ENCODE assay signal across 1 cellular context in genomic region chr9:69190086-69190865, GRCh38.
TF ChIP-seq lines count a peak whose summit lies in the region.

No MANE protein-coding gene starts in this region.

TF ChIP-seq in HepG2, 621 proteins besides CTCF, POLR2A, EP300 and RAD21 (continued from another document and continues in another):
- TF ChIP-seq ZBTB49 (CRISPR knock-in tag; IDR thresholded peaks at IDR 0.05; ENCODE audit: borderline replicate concordance) (no peak), ZNF7 (CRISPR knock-in tag; IDR thresholded peaks at IDR 0.05) (no peak), MYPOP (CRISPR knock-in tag; IDR thresholded peaks at IDR 0.05) (no peak; the same call in 1 of the 2 replicates), DRAP1 (CRISPR knock-in tag; IDR thresholded peaks at IDR 0.05) (no peak), SMC3 (IDR thresholded peaks at IDR 0.05; ENCODE audit: low read length) (no peak), ZNF570 (CRISPR knock-in tag; IDR thresholded peaks at IDR 0.05; ENCODE audit: borderline replicate concordance) (no peak), ZNF432 (CRISPR knock-in tag; IDR thresholded peaks at IDR 0.05; ENCODE audit: borderline replicate concordance) (no peak), ZNF547 (CRISPR knock-in tag; IDR thresholded peaks at IDR 0.05) (no peak), ETV6 (CRISPR knock-in tag; conservative IDR thresholded peaks at IDR 0.05) (no peak), ATM (IDR thresholded peaks at IDR 0.05; ENCODE audit: borderline replicate concordance) (no peak), FOXP4 (CRISPR knock-in tag; IDR thresholded peaks at IDR 0.05) (peak; percentile 95), NR2C2 (CRISPR knock-in tag; IDR thresholded peaks at IDR 0.05; ENCODE audit: borderline replicate concordance) (peak; percentile 72; the same call in 1 of the 2 replicates), ZNF839 (CRISPR knock-in tag; IDR thresholded peaks at IDR 0.05; ENCODE audit: borderline replicate concordance) (no peak), NBN (conservative IDR thresholded peaks at IDR 0.05) (no peak), JARID2 (CRISPR knock-in tag; IDR thresholded peaks at IDR 0.05; ENCODE audit: insufficient replicate concordance) (no peak), ZNF792 (CRISPR knock-in tag; IDR thresholded peaks at IDR 0.05) (no peak), PHF5A (CRISPR knock-in tag; IDR thresholded peaks at IDR 0.05; ENCODE audit: low read depth, unreplicated experiment) (no peak), ZNF251 (CRISPR knock-in tag; IDR thresholded peaks at IDR 0.05) (no peak), ZFP90 (CRISPR knock-in tag; IDR thresholded peaks at IDR 0.05; ENCODE audit: borderline replicate concordance) (no peak), ZBTB42 (CRISPR knock-in tag; IDR thresholded peaks at IDR 0.05) (no peak), NFYB (CRISPR knock-in tag; IDR thresholded peaks at IDR 0.05) (no peak), KDM6A (CRISPR knock-in tag; IDR thresholded peaks at IDR 0.05; ENCODE audit: low read depth) (peak; percentile 55; the same call in 1 of the 2 replicates), ZNF501 (CRISPR knock-in tag; IDR thresholded peaks at IDR 0.05) (no peak), CREM (IDR thresholded peaks at IDR 0.05) (peak; percentile 90), CREM (CRISPR knock-in tag; IDR thresholded peaks at IDR 0.05) (no peak), AGO1 (IDR thresholded peaks at IDR 0.05; ENCODE audit: low read depth, low read length, poor library complexity, severe bottlenecking) (no peak), ZNF33B (CRISPR knock-in tag; IDR thresholded peaks at IDR 0.05) (no peak), NR2F6 (IDR thresholded peaks at IDR 0.05) (peak; percentile 95), NR2F6 (CRISPR knock-in tag; IDR thresholded peaks at IDR 0.05) (peak; percentile 93), MAFK (conservative IDR thresholded peaks at IDR 0.05 in 1 of 2, IDR thresholded peaks at IDR 0.05 in 1 of 2; ENCODE audit: low read length in 2 of 2) (no peak; a peak in 1 of 4 replicates), PAXIP1 (CRISPR knock-in tag; conservative IDR thresholded peaks at IDR 0.05) (peak; percentile 87), SKIL (CRISPR knock-in tag; IDR thresholded peaks at IDR 0.05; ENCODE audit: borderline replicate concordance) (0 out of 2 replicates have a peak, but pooled peaks have one; percentile 28), ZNF629 (CRISPR knock-in tag; conservative IDR thresholded peaks at IDR 0.05) (no peak), ZNF367 (CRISPR knock-in tag; IDR thresholded peaks at IDR 0.05; ENCODE audit: borderline replicate concordance) (no peak), HDAC1 (CRISPR knock-in tag; IDR thresholded peaks at IDR 0.05) (peak; percentile 80), GTF3A (CRISPR knock-in tag; conservative IDR thresholded peaks at IDR 0.05) (no peak), ZNF232 (CRISPR knock-in tag; IDR thresholded peaks at IDR 0.05; ENCODE audit: borderline replicate concordance) (no peak), HOXA3 (CRISPR knock-in tag; IDR thresholded peaks at IDR 0.05) (no peak), MXD1 (CRISPR knock-in tag; IDR thresholded peaks at IDR 0.05) (no peak), ZNF484 (CRISPR knock-in tag; IDR thresholded peaks at IDR 0.05; ENCODE audit: borderline replicate concordance, low read depth) (no peak), RFXANK (CRISPR knock-in tag; IDR thresholded peaks at IDR 0.05) (no peak)
- TF ChIP-seq, protein P1, sequence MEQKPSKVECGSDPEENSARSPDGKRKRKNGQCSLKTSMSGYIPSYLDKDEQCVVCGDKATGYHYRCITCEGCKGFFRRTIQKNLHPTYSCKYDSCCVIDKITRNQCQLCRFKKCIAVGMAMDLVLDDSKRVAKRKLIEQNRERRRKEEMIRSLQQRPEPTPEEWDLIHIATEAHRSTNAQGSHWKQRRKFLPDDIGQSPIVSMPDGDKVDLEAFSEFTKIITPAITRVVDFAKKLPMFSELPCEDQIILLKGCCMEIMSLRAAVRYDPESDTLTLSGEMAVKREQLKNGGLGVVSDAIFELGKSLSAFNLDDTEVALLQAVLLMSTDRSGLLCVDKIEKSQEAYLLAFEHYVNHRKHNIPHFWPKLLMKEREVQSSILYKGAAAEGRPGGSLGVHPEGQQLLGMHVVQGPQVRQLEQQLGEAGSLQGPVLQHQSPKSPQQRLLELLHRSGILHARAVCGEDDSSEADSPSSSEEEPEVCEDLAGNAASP (CRISPR knock-in tag; IDR thresholded peaks at IDR 0.05; ENCODE audit: borderline replicate concordance) = peak; percentile 82; the same call in 1 of the 2 replicates
- TF ChIP-seq, protein P2, sequence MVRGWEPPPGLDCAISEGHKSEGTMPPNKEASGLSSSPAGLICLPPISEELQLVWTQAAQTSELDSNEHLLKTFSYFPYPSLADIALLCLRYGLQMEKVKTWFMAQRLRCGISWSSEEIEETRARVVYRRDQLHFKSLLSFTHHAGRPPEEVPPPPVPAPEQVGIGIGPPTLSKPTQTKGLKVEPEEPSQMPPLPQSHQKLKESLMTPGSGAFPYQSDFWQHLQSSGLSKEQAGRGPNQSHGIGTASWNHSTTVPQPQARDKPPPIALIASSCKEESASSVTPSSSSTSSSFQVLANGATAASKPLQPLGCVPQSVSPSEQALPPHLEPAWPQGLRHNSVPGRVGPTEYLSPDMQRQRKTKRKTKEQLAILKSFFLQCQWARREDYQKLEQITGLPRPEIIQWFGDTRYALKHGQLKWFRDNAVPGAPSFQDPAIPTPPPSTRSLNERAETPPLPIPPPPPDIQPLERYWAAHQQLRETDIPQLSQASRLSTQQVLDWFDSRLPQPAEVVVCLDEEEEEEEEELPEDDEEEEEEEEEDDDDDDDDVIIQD (CRISPR knock-in tag; IDR thresholded peaks at IDR 0.05; ENCODE audit: low read depth) = 0 out of 2 replicates have a peak, but pooled peaks have one; percentile 27
- TF ChIP-seq, protein P3, sequence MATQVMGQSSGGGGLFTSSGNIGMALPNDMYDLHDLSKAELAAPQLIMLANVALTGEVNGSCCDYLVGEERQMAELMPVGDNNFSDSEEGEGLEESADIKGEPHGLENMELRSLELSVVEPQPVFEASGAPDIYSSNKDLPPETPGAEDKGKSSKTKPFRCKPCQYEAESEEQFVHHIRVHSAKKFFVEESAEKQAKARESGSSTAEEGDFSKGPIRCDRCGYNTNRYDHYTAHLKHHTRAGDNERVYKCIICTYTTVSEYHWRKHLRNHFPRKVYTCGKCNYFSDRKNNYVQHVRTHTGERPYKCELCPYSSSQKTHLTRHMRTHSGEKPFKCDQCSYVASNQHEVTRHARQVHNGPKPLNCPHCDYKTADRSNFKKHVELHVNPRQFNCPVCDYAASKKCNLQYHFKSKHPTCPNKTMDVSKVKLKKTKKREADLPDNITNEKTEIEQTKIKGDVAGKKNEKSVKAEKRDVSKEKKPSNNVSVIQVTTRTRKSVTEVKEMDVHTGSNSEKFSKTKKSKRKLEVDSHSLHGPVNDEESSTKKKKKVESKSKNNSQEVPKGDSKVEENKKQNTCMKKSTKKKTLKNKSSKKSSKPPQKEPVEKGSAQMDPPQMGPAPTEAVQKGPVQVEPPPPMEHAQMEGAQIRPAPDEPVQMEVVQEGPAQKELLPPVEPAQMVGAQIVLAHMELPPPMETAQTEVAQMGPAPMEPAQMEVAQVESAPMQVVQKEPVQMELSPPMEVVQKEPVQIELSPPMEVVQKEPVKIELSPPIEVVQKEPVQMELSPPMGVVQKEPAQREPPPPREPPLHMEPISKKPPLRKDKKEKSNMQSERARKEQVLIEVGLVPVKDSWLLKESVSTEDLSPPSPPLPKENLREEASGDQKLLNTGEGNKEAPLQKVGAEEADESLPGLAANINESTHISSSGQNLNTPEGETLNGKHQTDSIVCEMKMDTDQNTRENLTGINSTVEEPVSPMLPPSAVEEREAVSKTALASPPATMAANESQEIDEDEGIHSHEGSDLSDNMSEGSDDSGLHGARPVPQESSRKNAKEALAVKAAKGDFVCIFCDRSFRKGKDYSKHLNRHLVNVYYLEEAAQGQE (IDR thresholded peaks at IDR 0.05; ENCODE audit: borderline replicate concordance in 1 of 2, low read depth in 1 of 2, low read length in 2 of 2) = no peak
- TF ChIP-seq, protein P4, sequence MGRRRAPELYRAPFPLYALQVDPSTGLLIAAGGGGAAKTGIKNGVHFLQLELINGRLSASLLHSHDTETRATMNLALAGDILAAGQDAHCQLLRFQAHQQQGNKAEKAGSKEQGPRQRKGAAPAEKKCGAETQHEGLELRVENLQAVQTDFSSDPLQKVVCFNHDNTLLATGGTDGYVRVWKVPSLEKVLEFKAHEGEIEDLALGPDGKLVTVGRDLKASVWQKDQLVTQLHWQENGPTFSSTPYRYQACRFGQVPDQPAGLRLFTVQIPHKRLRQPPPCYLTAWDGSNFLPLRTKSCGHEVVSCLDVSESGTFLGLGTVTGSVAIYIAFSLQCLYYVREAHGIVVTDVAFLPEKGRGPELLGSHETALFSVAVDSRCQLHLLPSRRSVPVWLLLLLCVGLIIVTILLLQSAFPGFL (CRISPR knock-in tag; IDR thresholded peaks at IDR 0.05) = no peak
